ENCODE assay signal across 31 cellular contexts in the genomic region with DNA sequence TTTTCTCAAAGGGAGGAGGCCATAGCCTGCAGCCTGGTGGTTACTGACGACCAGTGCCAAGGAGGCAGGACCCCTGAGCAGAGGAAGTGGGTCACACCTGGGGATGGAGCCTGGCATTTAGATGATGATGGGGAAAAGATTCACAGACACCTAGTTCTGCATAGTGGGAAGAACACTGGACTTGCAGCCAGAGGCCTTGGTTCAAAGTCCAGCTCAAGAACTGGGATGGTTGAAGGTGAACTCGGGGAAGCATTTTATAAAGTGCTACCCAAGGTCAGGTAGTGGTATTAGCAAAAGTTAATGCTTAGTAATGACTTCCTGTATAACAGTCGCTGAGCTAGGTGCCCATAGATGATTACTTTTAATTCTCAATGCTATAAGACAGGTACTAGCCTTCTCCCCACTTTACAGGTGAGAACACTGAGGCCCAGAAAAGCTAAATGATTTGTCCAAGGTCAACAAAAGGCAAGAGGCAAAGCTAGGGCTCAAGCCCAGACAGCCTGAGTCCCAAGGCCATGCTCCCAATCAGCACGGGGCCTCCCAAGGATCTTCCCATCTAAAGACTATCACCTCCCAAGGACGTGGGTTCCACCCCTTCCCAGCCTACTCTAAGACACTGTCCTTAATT.
DNase-seq lines count a peak whose midpoint lies in the region; ATAC-seq, FAIRE-seq and TF ChIP-seq lines count a peak whose summit lies in the region.
"Had no signal": no experiment of that assay in that cellular context is flagged by ENCODE, and none has a peak within 500 bp of the region (broad histone marks: within the 10 kb centered on the region; RNA-seq: fewer than 3 reads in every experiment).

No MANE protein-coding gene starts in this region.

- no peak for TF ChIP-seq POLR2A in endothelial cell of umbilical vein (IDR thresholded peaks at IDR 0.05; ENCODE audit: low read depth, low read length)
- TF ChIP-seq POLR2A in upper lobe of left lung (IDR thresholded peaks at IDR 0.05): no peak

- no peaks in the 10 kb centered on the region for H3K27me3 Mint-ChIP-seq in CD4-positive, alpha-beta T cell
- H3K27me3 Mint-ChIP-seq: activated CD4-positive, alpha-beta memory T cell treated with anti-CD3 and anti-CD28 coated beads, Interleukin-2, amount 10 ng/mL, durations not matched to agents 7 days and 5 days had no signal

- CTCF ChIA-PET in endothelial cell of umbilical vein (lab: Charles Lee): interaction anchor here (0.8 to 1.6 kb wide), 6 partner anchors 10 to 126 kb away, joined by 3 to 6 read pairs (median 4); no protein-coding TSS in a partner anchor
- CTCF ChIA-PET in CD4-positive, alpha-beta T cell (lab: Charles Lee): no interaction called here

- peaks cover 6% of the 10 kb centered on the region for H3K79me2 ChIP-seq in ACC112 (ENCODE audit: control insufficient read depth, insufficient read depth, low read length, unreplicated experiment)
- H3K79me2 ChIP-seq in endothelial cell of umbilical vein (ENCODE audit: control insufficient read depth, insufficient read depth, low read length): no peaks in the 10 kb centered on the region
- H3K79me2 ChIP-seq in smooth muscle cell (ENCODE audit: low read depth): no peaks in the 10 kb centered on the region

- dilution Hi-C loops in endothelial cell of umbilical vein (cut with MboI; ENCODE audit: extremely low pct_ligation_motif_present, low sequenced_read_pairs): no loop called here

- intact Hi-C loops in endothelial cell of umbilical vein (cut with micrococcal nuclease): no loop called here
- intact Hi-C loops in CD4-positive, alpha-beta T cell (cut with DNase I, micrococcal nuclease): no loop called here

- POLR2A ChIA-PET in endothelial cell of umbilical vein (lab: Charles Lee): no interaction called here
- POLR2A ChIA-PET in CD4-positive, alpha-beta T cell (lab: Charles Lee): no interaction called here

- no peak overlapping the region for H3K27ac Mint-ChIP-seq in CD4-positive, alpha-beta T cell
- H3K27ac Mint-ChIP-seq: activated CD4-positive, alpha-beta memory T cell treated with anti-CD3 and anti-CD28 coated beads, Interleukin-2, amount 10 ng/mL, durations not matched to agents 7 days and 5 days; activated naive CD4-positive, alpha-beta T cell treated with anti-CD3 and anti-CD28 coated beads, Interleukin-2, amount 10 ng/mL, durations not matched to agents 7 days and 5 days had no signal

- 62% methylated on average over 5 of the region's 5 CpGs for WGBS in smooth muscle cell (ENCODE audit: low lambda C conversion rate)
- WGBS in upper lobe of left lung, 2 donors: 75 to 79% methylated on average over 5 of the region's 5 CpGs

- H3K36me3 Mint-ChIP-seq in CD4-positive, alpha-beta T cell (ENCODE audit: low read depth): no peaks in the 10 kb centered on the region
- H3K36me3 Mint-ChIP-seq: activated naive CD4-positive, alpha-beta T cell treated with anti-CD3 and anti-CD28 coated beads, Interleukin-2, amount 10 ng/mL, durations not matched to agents 7 days and 5 days had no signal

- no peak overlapping the region for H3K4me3 ChIP-seq in ACC112 (ENCODE audit: low read depth, low read length)
- H3K4me3 ChIP-seq in endothelial cell of umbilical vein (replicated peaks in 1 of 3; ENCODE audit: insufficient read depth in 1 of 3, low read depth in 1 of 3, low read length in 3 of 3): no peak overlapping the region
- no peak overlapping the region for H3K4me3 ChIP-seq in muscle layer of colon (ENCODE audit: low read depth in 1 of 2, low read length in 2 of 2)
- no peak overlapping the region for H3K4me3 ChIP-seq in smooth muscle cell
- no peak overlapping the region for H3K4me3 ChIP-seq in upper lobe of left lung
- H3K4me3 ChIP-seq: pancreas, thyroid gland had no signal

- H3K9me3 Mint-ChIP-seq in CD4-positive, alpha-beta T cell: no peaks in the 10 kb centered on the region
- H3K9me3 Mint-ChIP-seq: activated CD4-positive, alpha-beta memory T cell treated with anti-CD3 and anti-CD28 coated beads, Interleukin-2, amount 10 ng/mL, durations not matched to agents 7 days and 5 days; activated naive CD4-positive, alpha-beta T cell treated with anti-CD3 and anti-CD28 coated beads, Interleukin-2, amount 10 ng/mL, durations not matched to agents 7 days and 5 days; neural crest cell had no signal

- DNase-seq in endothelial cell of umbilical vein (ENCODE audit: low read depth, low spot score): no peak
- no peak for DNase-seq in smooth muscle cell (lab: John Stamatoyannopoulos, UW; ENCODE audit: unreplicated experiment)
- DNase-seq in middle frontal gyrus (ENCODE audit: extremely low spot score, low spot score): no peak
- no peak for DNase-seq in upper lobe of left lung
- no peak for DNase-seq in CD4-positive, alpha-beta T cell
- DNase-seq: 8988T; activated CD4-positive, alpha-beta memory T cell treated with anti-CD3 and anti-CD28 coated beads, Interleukin-2, amount 10 ng/mL, durations not matched to agents 7 days and 5 days; activated CD4-positive, CD25-positive, alpha-beta regulatory T cell treated with anti-CD3 and anti-CD28 coated beads, Interleukin-2, amount 50 U/mL, for 72 hours; activated CD8-positive, alpha-beta memory T cell treated with anti-CD3 and anti-CD28 coated beads, Interleukin-2, amount 50 U/mL, for 4 hours; activated naive CD4-positive, alpha-beta T cell treated with anti-CD3 and anti-CD28 coated beads, Interleukin-2, amount 10 ng/mL, durations not matched to agents 7 days and 5 days; amniotic stem cell; DND-41; effector memory CD4-positive, alpha-beta T cell; GF-D8; left ventricle myocardium superior; NCI-H1105; NCI-H1930; NCI-H2171 treated with DMSO at 0.1 percent for 48 hours; NCI-H510A; pancreas; SIG-M5; stimulated activated CD4-positive, alpha-beta T cell treated with anti-CD3 and anti-CD28 coated beads, Interleukin-1b, Interleukin-23, amount 100 ng/mL, for 48 hours; stimulated activated naive CD8-positive, alpha-beta T cell treated with anti-CD3 and anti-CD28 coated beads, Interleukin-15, Interleukin-2, amounts not matched to agents 100 U/mL and 50 U/mL, for 24 hours; thyroid gland had no signal

- peaks cover 31% of the 10 kb centered on the region for H3F3A ChIP-seq in smooth muscle cell (ENCODE audit: low read depth)

- no peak for ATAC-seq in upper lobe of left lung (ENCODE audit: low FRiP score in 2 of 2)
- ATAC-seq in CD4-positive, alpha-beta T cell (ENCODE audit: poor library complexity): no peak
- ATAC-seq in GM18873 (IDR thresholded peaks at IDR 0.05; ENCODE audit: low FRiP score, unreplicated experiment): no peak
- ATAC-seq: stimulated activated naive CD8-positive, alpha-beta T cell treated with anti-CD3 and anti-CD28 coated beads, Interleukin-15, Interleukin-2, amounts not matched to agents 100 U/mL and 50 U/mL, for 24 hours had no signal

- H3K9me1 ChIP-seq in endothelial cell of umbilical vein (replicated peaks; ENCODE audit: control insufficient read depth, extremely low read depth, insufficient read depth, low read length): no peaks in the 10 kb centered on the region

- peak; percentile 47 for FAIRE-seq in endothelial cell of umbilical vein (lab: Jason Lieb, UNC)
- FAIRE-seq: colon, pancreas, RCC 7860 had no signal

- no peak overlapping the region for H3K9ac ChIP-seq in endothelial cell of umbilical vein (replicated peaks; ENCODE audit: extremely low read depth, insufficient read depth, low read length)
- H3K9ac ChIP-seq in muscle layer of colon (ENCODE audit: low read length): no peak overlapping the region
- no peak overlapping the region for H3K9ac ChIP-seq in smooth muscle cell (ENCODE audit: low read depth)

- H3K4me3 Mint-ChIP-seq in CD4-positive, alpha-beta T cell: no peak overlapping the region
- H3K4me3 Mint-ChIP-seq: activated CD4-positive, alpha-beta memory T cell treated with anti-CD3 and anti-CD28 coated beads, Interleukin-2, amount 10 ng/mL, durations not matched to agents 7 days and 5 days; activated naive CD4-positive, alpha-beta T cell treated with anti-CD3 and anti-CD28 coated beads, Interleukin-2, amount 10 ng/mL, durations not matched to agents 7 days and 5 days; neural crest cell had no signal

- no peak overlapping the region for H3K4me2 ChIP-seq in endothelial cell of umbilical vein (ENCODE audit: insufficient read depth, low read length)
- no peak overlapping the region for H3K4me2 ChIP-seq in smooth muscle cell

- no peaks in the 10 kb centered on the region for H3K27me3 ChIP-seq in ACC112 (ENCODE audit: insufficient read depth, low read length)
- H3K27me3 ChIP-seq in endothelial cell of umbilical vein (ENCODE audit: control insufficient read depth in 2 of 2, insufficient read depth in 2 of 2, low read length in 2 of 2): no peaks in the 10 kb centered on the region
- no peaks in the 10 kb centered on the region for H3K27me3 ChIP-seq in muscle layer of colon (ENCODE audit: control insufficient read depth in 1 of 2, insufficient read depth in 2 of 2, low read length in 2 of 2)
- no peaks in the 10 kb centered on the region for H3K27me3 ChIP-seq in smooth muscle cell (ENCODE audit: low read depth)
- no peaks in the 10 kb centered on the region for H3K27me3 ChIP-seq in upper lobe of left lung
- no peaks in the 10 kb centered on the region for H3K27me3 ChIP-seq in CD4-positive, alpha-beta T cell (ENCODE audit: control insufficient read depth, insufficient read depth, low read length)
- H3K27me3 ChIP-seq: pancreas, thyroid gland had no signal

- H3K27ac ChIP-seq in ACC112 (ENCODE audit: low read depth, low read length): 0 out of 2 replicates have a peak overlapping the region, but pooled peaks have one; percentile 2
- H3K27ac ChIP-seq in endothelial cell of umbilical vein (ENCODE audit: insufficient read depth, low read depth, low read length): no peak overlapping the region
- peak overlapping the region; percentile 31 for H3K27ac ChIP-seq in muscle layer of colon (ENCODE audit: low read depth, low read length)
- H3K27ac ChIP-seq in smooth muscle cell (ENCODE audit: low read depth): peak overlapping the region; percentile 70
- peak overlapping the region in 1 of 4 donors; percentile 50 for H3K27ac ChIP-seq in upper lobe of left lung
- H3K27ac ChIP-seq in CD4-positive, alpha-beta T cell (ENCODE audit: low read depth, low read length): no peak overlapping the region
- H3K27ac ChIP-seq: C4-2B, pancreas, thyroid gland had no signal

- no peak for TF ChIP-seq EP300 in upper lobe of left lung (IDR thresholded peaks at IDR 0.05)

- H2AFZ ChIP-seq in ACC112 (ENCODE audit: low read length, unreplicated experiment): no peak overlapping the region
- no peak overlapping the region for H2AFZ ChIP-seq in endothelial cell of umbilical vein (ENCODE audit: low read depth, low read length)
- H2AFZ ChIP-seq in smooth muscle cell (ENCODE audit: low read depth): no peak overlapping the region

- peaks cover 21% of the 10 kb centered on the region for H3K4me1 ChIP-seq in ACC112 (ENCODE audit: control insufficient read depth, insufficient read depth, low read length, unreplicated experiment)
- peaks cover 8% of the 10 kb centered on the region for H3K4me1 ChIP-seq in endothelial cell of umbilical vein (ENCODE audit: control insufficient read depth, extremely low read depth, insufficient read depth, low read length)
- peaks cover 61% of the 10 kb centered on the region for H3K4me1 ChIP-seq in muscle layer of colon (ENCODE audit: insufficient read depth, low read length)
- peaks cover 11% of the 10 kb centered on the region for H3K4me1 ChIP-seq in smooth muscle cell (ENCODE audit: low read depth)
- H3K4me1 ChIP-seq in upper lobe of left lung: peaks cover 0 to 12% (median 8%) of the 10 kb centered on the region in 4 donors
- H3K4me1 ChIP-seq: pancreas, thyroid gland had no signal

- H4K20me1 ChIP-seq in endothelial cell of umbilical vein (replicated peaks; ENCODE audit: control insufficient read depth, extremely low read depth, insufficient read depth, low read length): no peaks in the 10 kb centered on the region
- H4K20me1 ChIP-seq in smooth muscle cell (ENCODE audit: low read depth): peaks cover 100% of the 10 kb centered on the region

- H3K9me3 ChIP-seq in endothelial cell of umbilical vein (replicated peaks; ENCODE audit: control insufficient read depth, insufficient read depth, low read length): no peaks in the 10 kb centered on the region
- H3K9me3 ChIP-seq in muscle layer of colon (ENCODE audit: low read length): no peaks in the 10 kb centered on the region
- H3K9me3 ChIP-seq in smooth muscle cell (replicated peaks; ENCODE audit: low read depth): no peaks in the 10 kb centered on the region
- H3K9me3 ChIP-seq in upper lobe of left lung: no peaks in the 10 kb centered on the region
- no peaks in the 10 kb centered on the region for H3K9me3 ChIP-seq in CD4-positive, alpha-beta T cell (ENCODE audit: control insufficient read depth, low read length)
- H3K9me3 ChIP-seq: pancreas, thyroid gland had no signal

- no peaks in the 10 kb centered on the region for H3K4me1 Mint-ChIP-seq in CD4-positive, alpha-beta T cell (ENCODE audit: low read depth)
- H3K4me1 Mint-ChIP-seq: activated CD4-positive, alpha-beta memory T cell treated with anti-CD3 and anti-CD28 coated beads, Interleukin-2, amount 10 ng/mL, durations not matched to agents 7 days and 5 days; activated naive CD4-positive, alpha-beta T cell treated with anti-CD3 and anti-CD28 coated beads, Interleukin-2, amount 10 ng/mL, durations not matched to agents 7 days and 5 days had no signal

- TF ChIP-seq CTCF in endothelial cell of umbilical vein (IDR thresholded peaks at IDR 0.05; ENCODE audit: extremely low read depth in 1 of 2, insufficient read depth in 1 of 2, low read depth in 1 of 2, low read length in 2 of 2) (no peak), smooth muscle cell (IDR thresholded peaks at IDR 0.05; ENCODE audit: borderline replicate concordance, insufficient read depth, poor library complexity, severe bottlenecking) (no peak), upper lobe of left lung (IDR thresholded peaks at IDR 0.05) (no peak)
- no peak for TF ChIP-seq CTCF in CD4-positive, alpha-beta T cell (IDR thresholded peaks at IDR 0.05)

- no TSS peak for BruUV-seq in endothelial cell of umbilical vein (replicated peaks; lab: Mats Ljungman, UMichigan)

- H3K36me3 ChIP-seq in ACC112 (ENCODE audit: insufficient read depth, low read length) (peaks cover 31% of the 10 kb centered on the region), endothelial cell of umbilical vein (ENCODE audit: control insufficient read depth in 2 of 2, extremely low read depth in 1 of 2, insufficient read depth in 2 of 2, low read length in 2 of 2) (no peaks in the 10 kb centered on the region), muscle layer of colon (ENCODE audit: insufficient read depth, low read length) (peaks cover 100% of the 10 kb centered on the region), smooth muscle cell (ENCODE audit: low read depth) (no peaks in the 10 kb centered on the region), upper lobe of left lung (peaks cover 61 to 99% (median 85%) of the 10 kb centered on the region in 4 donors)

Comparison
In these comparisons a context has a peak if more than half of its experiments do, and no peak if none do; other contexts are left out.
1. H3K27ac ChIP-seq: peak in ACC112 (single experiment), muscle layer of colon (single experiment) and smooth muscle cell (single experiment); none in endothelial cell of umbilical vein (single experiment) and CD4-positive, alpha-beta T cell (single experiment).